Comparison of ENCODE assay signal across 18 cellular contexts in the genomic region with DNA sequence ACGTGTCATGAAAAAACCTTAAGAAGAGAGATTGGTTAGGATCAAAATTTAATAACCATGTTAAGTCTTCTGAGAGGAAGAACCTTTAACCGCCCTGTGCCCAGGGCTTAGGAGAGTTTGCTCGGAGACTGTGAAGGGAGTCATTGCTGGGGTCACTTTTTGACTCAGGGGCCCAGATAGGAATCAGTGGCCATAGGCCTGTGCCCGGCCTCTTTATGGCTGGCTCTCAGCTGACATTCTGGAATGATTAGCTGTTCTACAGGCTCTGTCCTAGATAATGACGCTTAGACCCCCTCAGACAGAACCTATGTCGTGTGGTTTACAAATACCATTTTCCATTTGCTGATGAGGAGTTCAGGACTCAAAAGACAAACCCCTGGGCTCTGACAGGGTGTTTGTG.
"Had no signal": no experiment of that assay in that cellular context is flagged by ENCODE, and none has a peak within 500 bp of the region (broad histone marks: within the 10 kb centered on the region; RNA-seq: fewer than 3 reads in every experiment).

No MANE protein-coding gene starts in this region.

- H3K9me3 Mint-ChIP-seq: T-helper 1 cell treated with Interleukin-12 subunit alpha and Interleukin-12 subunit beta and Interleukin-4 antibody, amounts not matched to agents 30 μg/mL and 1 μg/mL, for 36 hours had no signal

- H3K4me1 ChIP-seq: left lung, pancreas, tibial artery, uterus had no signal

- H3K27me3 Mint-ChIP-seq: activated naive CD8-positive, alpha-beta T cell had no signal

- H3K9me3 ChIP-seq: left lung, pancreas, tibial artery, uterus had no signal

- FAIRE-seq: colon, frontal cortex, kidney, pancreas had no signal

- H3K4me3 Mint-ChIP-seq: activated naive CD8-positive, alpha-beta T cell; T-helper 1 cell treated with Interleukin-12 subunit alpha and Interleukin-12 subunit beta and Interleukin-4 antibody, amounts not matched to agents 30 μg/mL and 1 μg/mL, for 36 hours had no signal

- H3K36me3 Mint-ChIP-seq: activated naive CD8-positive, alpha-beta T cell had no signal

- H3K27me3 ChIP-seq: left lung, pancreas, tibial artery, uterus had no signal

- H3K36me3 ChIP-seq: left lung, pancreas, uterus had no signal

- H3K4me3 ChIP-seq: left lung, pancreas, tibial artery, uterus had no signal

- H3K27ac ChIP-seq: left lung, pancreas, tibial artery, uterus had no signal

- DNase-seq: activated CD4-positive, alpha-beta T cell treated with anti-CD3 and anti-CD28 coated beads for 1 hour; activated CD8-positive, alpha-beta memory T cell treated with anti-CD3 and anti-CD28 coated beads for 24 hours; activated CD8-positive, alpha-beta memory T cell treated with anti-CD3 and anti-CD28 coated beads, Interleukin-2, amount 50 U/mL, for 48 hours; activated gamma-delta T cell; activated T-cell treated with anti-CD3 and anti-CD28 coated beads, Interleukin-2, amount 50 U/mL, for 48 hours; left lung; pancreas; stimulated activated CD4-positive, alpha-beta T cell treated with anti-CD3 and anti-CD28 coated beads, Interleukin-12 subunit alpha, Interleukin-12 subunit beta, amount 100 ng/mL, for 4 hours; stimulated activated CD4-positive, alpha-beta T cell treated with anti-CD3 and anti-CD28 coated beads, Interleukin-1b, Interleukin-23, amount 100 ng/mL, for 48 hours; stimulated activated CD8-positive, alpha-beta memory T cell treated with anti-CD3 and anti-CD28 coated beads, Interleukin-4, amount 100 ng/mL, for 48 hours; stimulated activated naive CD4-positive, alpha-beta T cell; tibial artery; uterus had no signal

- ATAC-seq: pancreas had no signal

- H3K27ac Mint-ChIP-seq: activated naive CD8-positive, alpha-beta T cell; T-helper 1 cell treated with Interleukin-12 subunit alpha and Interleukin-12 subunit beta and Interleukin-4 antibody, amounts not matched to agents 30 μg/mL and 1 μg/mL, for 36 hours had no signal
